2 cellular contexts compared by ENCODE assay signal in the genomic region with DNA sequence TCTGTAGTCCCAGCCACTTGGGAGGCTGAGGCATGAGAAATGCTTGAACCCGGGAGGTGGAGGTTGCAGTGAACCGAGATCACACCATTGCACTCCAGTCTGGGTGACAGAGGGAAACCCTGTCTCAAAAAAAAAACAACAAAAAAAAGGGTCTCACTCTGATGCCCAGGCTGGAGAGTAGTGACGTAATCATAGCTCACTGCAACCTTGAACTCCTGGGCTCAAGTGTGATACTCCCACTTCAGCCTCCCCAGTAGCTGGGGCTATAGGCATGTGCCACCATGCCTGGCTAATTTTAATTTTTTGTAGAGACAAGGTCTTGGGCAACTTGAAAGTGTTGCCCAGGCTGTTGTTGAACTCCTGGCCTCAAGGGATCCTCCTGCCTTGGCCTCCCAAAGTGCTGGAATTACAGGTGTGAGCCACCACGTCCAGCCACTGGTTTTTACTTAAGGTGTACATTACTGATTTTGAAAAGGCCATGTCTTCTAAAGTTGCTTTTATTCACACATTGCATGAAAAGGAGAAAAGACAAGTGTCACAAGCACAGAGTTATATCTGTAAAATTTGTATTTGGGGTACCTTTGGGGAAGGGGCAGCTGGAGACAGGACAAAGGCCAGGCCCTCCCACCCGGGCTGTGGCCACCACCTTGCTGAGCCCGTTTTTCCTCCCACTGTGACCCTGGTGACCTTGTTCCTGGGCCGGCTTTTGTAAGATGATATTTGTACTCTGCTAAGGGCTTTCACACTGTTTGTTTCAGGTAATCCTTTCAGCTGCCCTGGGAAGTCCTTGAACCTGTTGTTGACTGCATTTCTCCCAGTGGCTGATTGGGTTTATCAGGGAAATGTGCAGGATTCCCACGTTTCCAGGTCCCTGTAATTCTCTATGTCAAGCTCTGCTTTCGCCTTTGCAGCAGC.
A peak's percentile ranks its signal among the peaks of the same experiment; 100 is the strongest.
TF ChIP-seq lines count a peak whose summit lies in the region.

No MANE protein-coding gene starts in this region.

TF ChIP-seq in WTC11, 78 proteins besides CTCF, POLR2A, EP300 and RAD21:
- TF ChIP-seq, protein P1, sequence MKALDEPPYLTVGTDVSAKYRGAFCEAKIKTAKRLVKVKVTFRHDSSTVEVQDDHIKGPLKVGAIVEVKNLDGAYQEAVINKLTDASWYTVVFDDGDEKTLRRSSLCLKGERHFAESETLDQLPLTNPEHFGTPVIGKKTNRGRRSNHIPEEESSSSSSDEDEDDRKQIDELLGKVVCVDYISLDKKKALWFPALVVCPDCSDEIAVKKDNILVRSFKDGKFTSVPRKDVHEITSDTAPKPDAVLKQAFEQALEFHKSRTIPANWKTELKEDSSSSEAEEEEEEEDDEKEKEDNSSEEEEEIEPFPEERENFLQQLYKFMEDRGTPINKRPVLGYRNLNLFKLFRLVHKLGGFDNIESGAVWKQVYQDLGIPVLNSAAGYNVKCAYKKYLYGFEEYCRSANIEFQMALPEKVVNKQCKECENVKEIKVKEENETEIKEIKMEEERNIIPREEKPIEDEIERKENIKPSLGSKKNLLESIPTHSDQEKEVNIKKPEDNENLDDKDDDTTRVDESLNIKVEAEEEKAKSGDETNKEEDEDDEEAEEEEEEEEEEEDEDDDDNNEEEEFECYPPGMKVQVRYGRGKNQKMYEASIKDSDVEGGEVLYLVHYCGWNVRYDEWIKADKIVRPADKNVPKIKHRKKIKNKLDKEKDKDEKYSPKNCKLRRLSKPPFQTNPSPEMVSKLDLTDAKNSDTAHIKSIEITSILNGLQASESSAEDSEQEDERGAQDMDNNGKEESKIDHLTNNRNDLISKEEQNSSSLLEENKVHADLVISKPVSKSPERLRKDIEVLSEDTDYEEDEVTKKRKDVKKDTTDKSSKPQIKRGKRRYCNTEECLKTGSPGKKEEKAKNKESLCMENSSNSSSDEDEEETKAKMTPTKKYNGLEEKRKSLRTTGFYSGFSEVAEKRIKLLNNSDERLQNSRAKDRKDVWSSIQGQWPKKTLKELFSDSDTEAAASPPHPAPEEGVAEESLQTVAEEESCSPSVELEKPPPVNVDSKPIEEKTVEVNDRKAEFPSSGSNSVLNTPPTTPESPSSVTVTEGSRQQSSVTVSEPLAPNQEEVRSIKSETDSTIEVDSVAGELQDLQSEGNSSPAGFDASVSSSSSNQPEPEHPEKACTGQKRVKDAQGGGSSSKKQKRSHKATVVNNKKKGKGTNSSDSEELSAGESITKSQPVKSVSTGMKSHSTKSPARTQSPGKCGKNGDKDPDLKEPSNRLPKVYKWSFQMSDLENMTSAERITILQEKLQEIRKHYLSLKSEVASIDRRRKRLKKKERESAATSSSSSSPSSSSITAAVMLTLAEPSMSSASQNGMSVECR (CRISPR knock-in tag; IDR thresholded peaks at IDR 0.05; ENCODE audit: borderline replicate concordance), result no peak
- TF ChIP-seq ZNF121 (CRISPR knock-in tag; IDR thresholded peaks at IDR 0.05) (peak; percentile 39; the same call in 1 of the 2 replicates), GABPB1 (CRISPR knock-in tag; IDR thresholded peaks at IDR 0.05) (peak; percentile 88)

TF ChIP-seq in liver, 16 proteins besides CTCF, POLR2A, EP300 and RAD21 (continued from another document):
- TF ChIP-seq, protein P2, sequence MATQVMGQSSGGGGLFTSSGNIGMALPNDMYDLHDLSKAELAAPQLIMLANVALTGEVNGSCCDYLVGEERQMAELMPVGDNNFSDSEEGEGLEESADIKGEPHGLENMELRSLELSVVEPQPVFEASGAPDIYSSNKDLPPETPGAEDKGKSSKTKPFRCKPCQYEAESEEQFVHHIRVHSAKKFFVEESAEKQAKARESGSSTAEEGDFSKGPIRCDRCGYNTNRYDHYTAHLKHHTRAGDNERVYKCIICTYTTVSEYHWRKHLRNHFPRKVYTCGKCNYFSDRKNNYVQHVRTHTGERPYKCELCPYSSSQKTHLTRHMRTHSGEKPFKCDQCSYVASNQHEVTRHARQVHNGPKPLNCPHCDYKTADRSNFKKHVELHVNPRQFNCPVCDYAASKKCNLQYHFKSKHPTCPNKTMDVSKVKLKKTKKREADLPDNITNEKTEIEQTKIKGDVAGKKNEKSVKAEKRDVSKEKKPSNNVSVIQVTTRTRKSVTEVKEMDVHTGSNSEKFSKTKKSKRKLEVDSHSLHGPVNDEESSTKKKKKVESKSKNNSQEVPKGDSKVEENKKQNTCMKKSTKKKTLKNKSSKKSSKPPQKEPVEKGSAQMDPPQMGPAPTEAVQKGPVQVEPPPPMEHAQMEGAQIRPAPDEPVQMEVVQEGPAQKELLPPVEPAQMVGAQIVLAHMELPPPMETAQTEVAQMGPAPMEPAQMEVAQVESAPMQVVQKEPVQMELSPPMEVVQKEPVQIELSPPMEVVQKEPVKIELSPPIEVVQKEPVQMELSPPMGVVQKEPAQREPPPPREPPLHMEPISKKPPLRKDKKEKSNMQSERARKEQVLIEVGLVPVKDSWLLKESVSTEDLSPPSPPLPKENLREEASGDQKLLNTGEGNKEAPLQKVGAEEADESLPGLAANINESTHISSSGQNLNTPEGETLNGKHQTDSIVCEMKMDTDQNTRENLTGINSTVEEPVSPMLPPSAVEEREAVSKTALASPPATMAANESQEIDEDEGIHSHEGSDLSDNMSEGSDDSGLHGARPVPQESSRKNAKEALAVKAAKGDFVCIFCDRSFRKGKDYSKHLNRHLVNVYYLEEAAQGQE (IDR thresholded peaks at IDR 0.05), result peak; percentile 26
- TF ChIP-seq ZBTB33 (IDR thresholded peaks at IDR 0.05) (no peak), YY1 (IDR thresholded peaks at IDR 0.05) (no peak), SP1 (IDR thresholded peaks at IDR 0.05) (peak; percentile 52)
